Comparison of ENCODE assay signal across 2 cellular contexts in the genomic region with DNA sequence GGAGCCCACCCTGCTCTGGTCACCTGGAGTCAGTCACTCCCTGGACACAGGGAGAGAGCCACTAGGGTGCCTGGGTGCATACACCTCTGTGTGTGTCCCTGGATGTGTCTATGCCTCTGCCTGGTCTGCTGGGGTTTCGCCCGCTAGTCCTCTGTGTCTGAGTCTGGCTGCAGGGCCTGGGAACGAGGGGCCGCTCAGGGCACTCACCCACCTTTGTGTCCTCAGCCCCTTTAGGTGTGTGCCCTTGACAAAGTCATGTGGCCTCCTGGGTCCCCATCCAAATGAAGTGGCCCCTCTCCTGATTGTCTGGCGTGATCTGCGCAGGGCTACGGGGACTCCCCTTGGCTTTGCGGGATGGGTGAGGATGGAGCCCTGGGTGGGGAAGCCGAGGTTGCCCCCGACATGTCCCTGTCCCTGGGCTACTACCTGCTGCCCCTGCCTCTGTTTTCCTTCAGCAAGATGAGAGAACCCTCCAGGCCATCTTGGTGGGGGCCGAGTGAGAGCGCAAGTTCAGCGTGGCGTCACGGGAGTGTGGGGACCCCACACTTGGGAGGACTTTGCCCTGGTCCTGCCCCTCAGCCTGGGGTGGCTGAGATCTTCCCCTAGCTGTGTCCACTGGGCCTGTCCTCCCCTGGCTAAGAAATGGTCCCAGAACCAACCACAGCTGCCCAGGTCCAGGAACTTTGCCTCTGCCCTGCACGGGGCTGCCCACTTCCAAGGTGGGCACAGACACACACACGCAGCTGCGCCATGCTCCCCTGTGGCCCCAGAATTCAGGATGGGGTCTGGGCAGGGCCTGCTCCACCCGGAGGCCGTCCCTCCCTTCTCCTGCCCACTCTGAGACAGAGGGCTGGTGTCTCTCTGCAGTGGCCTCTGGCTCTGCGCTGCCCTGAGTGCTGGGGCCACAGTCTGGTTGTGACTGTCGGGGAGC.
TF ChIP-seq lines count a peak whose summit lies in the region.

No MANE protein-coding gene starts in this region.

TF ChIP-seq in A549, 52 proteins besides CTCF, POLR2A, EP300 and RAD21:
- no peak for TF ChIP-seq JUNB (IDR thresholded peaks at IDR 0.05)
- no peak for TF ChIP-seq ZSCAN20 (CRISPR knock-in tag; IDR thresholded peaks at IDR 0.05)
- TF ChIP-seq SREBF2 (IDR thresholded peaks at IDR 0.05), result no peak
- no peak for TF ChIP-seq HDAC2 (IDR thresholded peaks at IDR 0.05)
- TF ChIP-seq HOXB13 (CRISPR knock-in tag; IDR thresholded peaks at IDR 0.05; ENCODE audit: low read depth), result no peak
- no peak for TF ChIP-seq BCL3 (IDR thresholded peaks at IDR 0.05)
- TF ChIP-seq CHD4 (IDR thresholded peaks at IDR 0.05; ENCODE audit: borderline replicate concordance), result no peak
- no peak for TF ChIP-seq KDM1A (IDR thresholded peaks at IDR 0.05; ENCODE audit: low read depth)
- no peak for TF ChIP-seq FOSL2 (IDR thresholded peaks at IDR 0.05)
- no peak for TF ChIP-seq FOSL2 (CRISPR knock-in tag; IDR thresholded peaks at IDR 0.05)
- TF ChIP-seq SMC3 (IDR thresholded peaks at IDR 0.05), result no peak
- no peak for TF ChIP-seq KDM5A (IDR thresholded peaks at IDR 0.05)
- no peak for TF ChIP-seq HOXB5 (CRISPR knock-in tag; IDR thresholded peaks at IDR 0.05)
- TF ChIP-seq CHD2 (IDR thresholded peaks at IDR 0.05; ENCODE audit: low read length, partially characterized antibody), result no peak
- no peak for TF ChIP-seq USF2 (IDR thresholded peaks at IDR 0.05)
- no peak for TF ChIP-seq RNF2 (IDR thresholded peaks at IDR 0.05; ENCODE audit: borderline replicate concordance, low read depth)
- TF ChIP-seq RARB (CRISPR knock-in tag; IDR thresholded peaks at IDR 0.05), result no peak

TF ChIP-seq in IMR-90, 13 proteins besides CTCF, POLR2A, EP300 and RAD21:
- TF ChIP-seq MAZ (IDR thresholded peaks at IDR 0.05; ENCODE audit: borderline replicate concordance, low read depth, low read length) (no peak), BHLHE40 (IDR thresholded peaks at IDR 0.05; ENCODE audit: low read depth, low read length) (no peak), CEBPB (IDR thresholded peaks at IDR 0.05; ENCODE audit: low read depth, low read length) (no peak), NFE2L2 (IDR thresholded peaks at IDR 0.05; ENCODE audit: low read depth, low read length) (no peak), MAFK (IDR thresholded peaks at IDR 0.05; ENCODE audit: low read depth, low read length) (no peak), RCOR1 (IDR thresholded peaks at IDR 0.05; ENCODE audit: insufficient replicate concordance, low read length) (no peak), MXI1 (IDR thresholded peaks at IDR 0.05; ENCODE audit: borderline replicate concordance, low read depth, low read length) (no peak)
